Comparison of ENCODE assay signal across 8 cellular contexts in genomic region chr14:35405304-35405996, GRCh38. TPM values are rescaled to one million over a fixed set of nuclear protein-coding genes. Genes with fewer than 3 reads are reported as not detected.
DNase-seq lines count a peak whose midpoint lies in the region; FAIRE-seq lines count a peak whose summit lies in the region.

No MANE protein-coding gene starts in this region.

- peaks cover 55% of the 10 kb centered on the region for H3K4me1 Mint-ChIP-seq in activated naive CD4-positive, alpha-beta T cell treated with anti-CD3 and anti-CD28 coated beads, Interleukin-2, amount 10 ng/mL, durations not matched to agents 7 days and 5 days
- H3K4me1 Mint-ChIP-seq in activated naive CD8-positive, alpha-beta T cell (ENCODE audit: low read depth): peaks cover 35% of the 10 kb centered on the region

- peak overlapping the region; percentile 89 for H3K4me3 Mint-ChIP-seq in activated naive CD4-positive, alpha-beta T cell treated with anti-CD3 and anti-CD28 coated beads, Interleukin-2, amount 10 ng/mL, durations not matched to agents 7 days and 5 days
- H3K4me3 Mint-ChIP-seq in activated naive CD8-positive, alpha-beta T cell: peak overlapping the region; percentile 92

- FAIRE-seq in small intestine (lab: Jason Lieb, UNC): no peak

- H3K27me3 ChIP-seq in iPS DF 6.9 (ENCODE audit: control insufficient read depth, insufficient read depth, low read length) (no peaks in the 10 kb centered on the region), small intestine (ENCODE audit: control insufficient read depth in 2 of 2, insufficient read depth in 2 of 2, low read length in 2 of 2) (no peaks in the 10 kb centered on the region)

- peaks cover 33% of the 10 kb centered on the region for H3K36me3 Mint-ChIP-seq in activated naive CD4-positive, alpha-beta T cell treated with anti-CD3 and anti-CD28 coated beads, Interleukin-2, amount 10 ng/mL, durations not matched to agents 7 days and 5 days
- H3K36me3 Mint-ChIP-seq in activated naive CD8-positive, alpha-beta T cell: peaks cover 26% of the 10 kb centered on the region

- DNase-seq in activated naive CD4-positive, alpha-beta T cell treated with anti-CD3 and anti-CD28 coated beads, Interleukin-2, amount 10 ng/mL, durations not matched to agents 7 days and 5 days: no peak
- no peak for DNase-seq in activated naive CD4-positive, alpha-beta T cell treated with anti-CD3 and anti-CD28 coated beads, Interleukin-2, amount 50 U/mL, for 16 hours
- no peak for DNase-seq in iPS DF 6.9 (ENCODE audit: low read depth, low spot score)
- peak; percentile 33 for DNase-seq in small intestine
- DNase-seq in NCI-H524 treated with DMSO at 0.1 percent for 48 hours (lab: John Stamatoyannopoulos, UW): no peak
- DNase-seq in activated CD4-positive, CD25-positive, alpha-beta regulatory T cell treated with anti-CD3 and anti-CD28 coated beads, Interleukin-2, amount 50 U/mL, for 72 hours: no peak
- no peak for DNase-seq in activated CD8-positive, alpha-beta memory T cell treated with anti-CD3 and anti-CD28 coated beads, Interleukin-2, amount 50 U/mL, for 48 hours

- H3K9me3 ChIP-seq in iPS DF 6.9 (ENCODE audit: control insufficient read depth, insufficient read depth, low read length) (no peaks in the 10 kb centered on the region), small intestine (ENCODE audit: control insufficient read depth, low read depth) (no peaks in the 10 kb centered on the region)

- H3K4me3 ChIP-seq in iPS DF 6.9 (ENCODE audit: low read length): peak overlapping the region; percentile 70; the same call in 1 of the 2 replicates
- H3K4me3 ChIP-seq in small intestine (ENCODE audit: low read depth in 1 of 2, low read length in 2 of 2): peak overlapping the region; percentile 89 to 99

- peaks cover 4% of the 10 kb centered on the region for H3K27me3 Mint-ChIP-seq in activated naive CD4-positive, alpha-beta T cell treated with anti-CD3 and anti-CD28 coated beads, Interleukin-2, amount 10 ng/mL, durations not matched to agents 7 days and 5 days
- no peaks in the 10 kb centered on the region for H3K27me3 Mint-ChIP-seq in activated naive CD8-positive, alpha-beta T cell

- H3K36me3 ChIP-seq in iPS DF 6.9 (ENCODE audit: control insufficient read depth, insufficient read depth, low read length): peaks cover 15% of the 10 kb centered on the region
- peaks cover 13 to 21% of the 10 kb centered on the region in 2 donors for H3K36me3 ChIP-seq in small intestine (ENCODE audit: control insufficient read depth in 2 of 2, insufficient read depth in 2 of 2, low read length in 2 of 2)

- CTCF ChIA-PET in activated naive CD4-positive, alpha-beta T cell treated with anti-CD3 and anti-CD28 coated beads, Interleukin-2, amount 10 ng/mL, durations not matched to agents 7 days and 5 days (lab: Charles Lee): interaction anchor here (0.6 to 5.0 kb wide), 17 partner anchors 10 to 359 kb away, joined by 3 to 65 read pairs (median 6); partner anchors contain the start of genes FAM177A1 and PSMA6

- WGBS in iPS DF 6.9 (ENCODE audit: insufficient coverage, insufficient read length): no CpG with 5 or more reads among the region's 14 CpGs
- WGBS in small intestine, 3 donors: 43 to 47% (median 45%) methylated on average over 14 of the region's 14 CpGs

- peaks cover 9% of the 10 kb centered on the region for H3K4me1 ChIP-seq in iPS DF 6.9 (ENCODE audit: control insufficient read depth, insufficient read depth, low read length)
- peaks cover 0 to 2% of the 10 kb centered on the region in 2 donors for H3K4me1 ChIP-seq in small intestine (ENCODE audit: control insufficient read depth in 2 of 2, insufficient read depth in 1 of 2, low read depth in 1 of 2, low read length in 1 of 2)

- no peak overlapping the region for H3K27ac ChIP-seq in iPS DF 6.9 (ENCODE audit: low read length)
- peak overlapping the region in 1 of 2 donors; percentile 99 for H3K27ac ChIP-seq in small intestine (ENCODE audit: low read depth in 1 of 2, low read length in 1 of 2)

- no peaks in the 10 kb centered on the region for H3K9me3 Mint-ChIP-seq in activated naive CD4-positive, alpha-beta T cell treated with anti-CD3 and anti-CD28 coated beads, Interleukin-2, amount 10 ng/mL, durations not matched to agents 7 days and 5 days
- no peaks in the 10 kb centered on the region for H3K9me3 Mint-ChIP-seq in activated naive CD8-positive, alpha-beta T cell (ENCODE audit: low read depth)

- peak overlapping the region; percentile 95 for H3K27ac Mint-ChIP-seq in activated naive CD4-positive, alpha-beta T cell treated with anti-CD3 and anti-CD28 coated beads, Interleukin-2, amount 10 ng/mL, durations not matched to agents 7 days and 5 days
- H3K27ac Mint-ChIP-seq in activated naive CD8-positive, alpha-beta T cell: peak overlapping the region; percentile 96

RNA-seq across cellular contexts. Expression of gene NFKBIA, which starts 0.9 kb away (rescaled TPM):
- 100 to 1,000 TPM; 108 to 173 (median 133) TPM for polyA plus RNA-seq in small intestine
